ENCODE assay signal across 8 cellular contexts in genomic region chr19:14117668-14118164, GRCh38. TPM values are rescaled to one million over a fixed set of nuclear protein-coding genes. Genes with fewer than 3 reads are reported as not detected.
DNase-seq lines count a peak whose midpoint lies in the region; ATAC-seq and TF ChIP-seq lines count a peak whose summit lies in the region.

TSS of gene PRKACA (minus strand) at chr19:14117762. CDS start at chr19:14117547, 215 bp downstream.

- H3K4me3 ChIP-seq in GM12865 (ENCODE audit: low read depth, low read length) (peak within 1 kb of the TSS; percentile 69), osteoblast (ENCODE audit: insufficient read depth, low read length) (peak within 1 kb of the TSS; percentile 91), testis (peak within 1 kb of the TSS; percentile 77 to 92)

- H3K9me3 Mint-ChIP-seq in activated naive CD8-positive, alpha-beta T cell treated with anti-CD3 and anti-CD28 coated beads, Interleukin-2, amount 10 ng/mL, durations not matched to agents 7 days and 5 days, result no peaks in the 10 kb centered on the region

- peak; percentile 99 for DNase-seq in GM12865 (ENCODE audit: low read depth)
- DNase-seq in NCI-H1417 treated with DMSO at 0.1 percent for 48 hours (lab: John Stamatoyannopoulos, UW), result peak; percentile 94
- peak; percentile 94 to 96 for DNase-seq in SW 1271 (lab: John Stamatoyannopoulos, UW)
- DNase-seq in activated naive CD8-positive, alpha-beta T cell treated with anti-CD3 and anti-CD28 coated beads, Interleukin-2, amount 10 ng/mL, durations not matched to agents 7 days and 5 days, result peak; percentile 99
- peak; percentile 98 to 100 (median 100) for DNase-seq in head of caudate nucleus
- DNase-seq in osteoblast (ENCODE audit: insufficient read length, low spot score, missing footprints), result peak; percentile 100
- DNase-seq in testis, result peak; percentile 99

- peaks cover 10% of the 10 kb centered on the region for H4K20me1 ChIP-seq in osteoblast (ENCODE audit: insufficient read depth, low read length)

- no peaks in the 10 kb centered on the region for H3K27me3 Mint-ChIP-seq in activated naive CD8-positive, alpha-beta T cell treated with anti-CD3 and anti-CD28 coated beads, Interleukin-2, amount 10 ng/mL, durations not matched to agents 7 days and 5 days

- TF ChIP-seq CTCF in GM12865 (IDR thresholded peaks at IDR 0.05; ENCODE audit: insufficient read depth, low read depth, low read length, missing control alignments) (no peak), osteoblast (IDR thresholded peaks at IDR 0.05; ENCODE audit: extremely low read depth, low read depth, low read length) (no peak), testis (IDR thresholded peaks at IDR 0.05) (no peak)

- H3K4me2 ChIP-seq in osteoblast (ENCODE audit: insufficient read depth, low read length), result peak within 1 kb of the TSS; percentile 94

- H3K36me3 ChIP-seq in osteoblast (ENCODE audit: insufficient read depth, low read length) (no peaks in the 10 kb centered on the region), testis (ENCODE audit: low read depth, missing control alignments) (no peaks in the 10 kb centered on the region)

- ATAC-seq in HG02798 (IDR thresholded peaks at IDR 0.05; ENCODE audit: poor library complexity, unreplicated experiment), result peak; percentile 94
- ATAC-seq in activated naive CD8-positive, alpha-beta T cell treated with anti-CD3 and anti-CD28 coated beads, Interleukin-2, amount 10 ng/mL, durations not matched to agents 7 days and 5 days (ENCODE audit: low read depth), result peak; percentile 98

- peaks cover 2% of the 10 kb centered on the region for H3K36me3 Mint-ChIP-seq in activated naive CD8-positive, alpha-beta T cell treated with anti-CD3 and anti-CD28 coated beads, Interleukin-2, amount 10 ng/mL, durations not matched to agents 7 days and 5 days

- peaks cover 40% of the 10 kb centered on the region for H3K4me1 Mint-ChIP-seq in activated naive CD8-positive, alpha-beta T cell treated with anti-CD3 and anti-CD28 coated beads, Interleukin-2, amount 10 ng/mL, durations not matched to agents 7 days and 5 days

- H3K4me3 Mint-ChIP-seq in activated naive CD8-positive, alpha-beta T cell treated with anti-CD3 and anti-CD28 coated beads, Interleukin-2, amount 10 ng/mL, durations not matched to agents 7 days and 5 days, result peak within 1 kb of the TSS; percentile 98

- peak within 1 kb of the TSS; percentile 88 for H3K27ac Mint-ChIP-seq in activated naive CD8-positive, alpha-beta T cell treated with anti-CD3 and anti-CD28 coated beads, Interleukin-2, amount 10 ng/mL, durations not matched to agents 7 days and 5 days

- intact Hi-C loops in head of caudate nucleus (cut with DNase I), result loop anchor here (5.0 kb wide), 1 partner anchor 35 kb away; no protein-coding TSS in a partner anchor
- intact Hi-C loops in testis (cut with DNase I; ENCODE audit: low total_unique reads), result no loop called here

- peak within 1 kb of the TSS; percentile 99 for H3K27ac ChIP-seq in osteoblast (ENCODE audit: low read depth, low read length)
- peak within 1 kb of the TSS; percentile 89 to 96 for H3K27ac ChIP-seq in testis

- no peaks in the 10 kb centered on the region for H3K27me3 ChIP-seq in osteoblast (ENCODE audit: insufficient read depth, low read length)
- H3K27me3 ChIP-seq in testis, result no peaks in the 10 kb centered on the region

- peaks cover 42% of the 10 kb centered on the region for H3K4me1 ChIP-seq in osteoblast (ENCODE audit: insufficient read depth, low read length)
- H3K4me1 ChIP-seq in testis, result peaks cover 57% of the 10 kb centered on the region

- POLR2A ChIA-PET in activated naive CD8-positive, alpha-beta T cell treated with anti-CD3 and anti-CD28 coated beads, Interleukin-2, amount 10 ng/mL, durations not matched to agents 7 days and 5 days (lab: Charles Lee), result interaction anchor here (1.1 to 6.4 kb wide), 6 partner anchors 9 to 343 kb away, joined by 3 to 47 read pairs (median 6); partner anchors contain the start of gene ASF1B

- 0 to 3% methylated on average over 6 to 16 of the region's 67 CpGs for WGBS in testis, 2 donors

- no peak for TF ChIP-seq POLR2A in testis (IDR thresholded peaks at IDR 0.05)

- peak within 1 kb of the TSS; percentile 97 for H2AFZ ChIP-seq in osteoblast (ENCODE audit: low read length)

- H3K9me3 ChIP-seq in osteoblast (ENCODE audit: low read depth, low read length) (no peaks in the 10 kb centered on the region), testis (no peaks in the 10 kb centered on the region)

- H3K79me2 ChIP-seq in osteoblast (ENCODE audit: insufficient read depth, low read length), result peaks cover 47% of the 10 kb centered on the region

RNA-seq across cellular contexts. Expression of gene PRKACA, which starts in this region (rescaled TPM):
- total RNA-seq in activated naive CD8-positive, alpha-beta T cell treated with anti-CD3 and anti-CD28 coated beads, Interleukin-2, amount 10 ng/mL, durations not matched to agents 7 days and 5 days, result 10 to 100 TPM; 64.1 to 66.9 TPM
- 45.6 and 56.3 TPM in 2 replicates for total RNA-seq in osteoblast
- 100 to 1,000 TPM; 114 to 116 TPM for total RNA-seq in testis
- 203 TPM for polyA plus RNA-seq in testis (ENCODE audit: insufficient read depth, low read depth, low replicate concordance)

Comparison
In these comparisons a context has a peak if more than half of its experiments do, and no peak if none do; other contexts are left out.
1. Peak in every context shown above with its lines: DNase-seq, ATAC-seq, H3K4me3 ChIP-seq and H3K27ac ChIP-seq.